ENCODE assay signal across 11 cellular contexts in genomic region chr5:132754947-132755346, GRCh38. TPM values are rescaled to one million over a fixed set of nuclear protein-coding genes. Genes with fewer than 3 reads are reported as not detected.
A peak's percentile ranks its signal among the peaks of the same experiment; 100 is the strongest.
DNase-seq lines count a peak whose midpoint lies in the region; TF ChIP-seq lines count a peak whose summit lies in the region.
"Had no signal": no experiment of that assay in that cellular context is flagged by ENCODE, and none has a peak within 500 bp of the region (broad histone marks: within the 10 kb centered on the region; RNA-seq: fewer than 3 reads in every experiment).

No MANE protein-coding gene starts in this region.

- no peak overlapping the region for H2BK120ac ChIP-seq in mesenchymal stem cell (ENCODE audit: low read depth, low read length)

- dilution Hi-C loops in mammary epithelial cell (cut with HindIII; ENCODE audit: low sequenced_read_pairs): loop anchor here (5.0 kb wide), 2 partner anchors 38 to 68 kb away; no protein-coding TSS in a partner anchor

- H3K4me1 Mint-ChIP-seq in activated T-helper 2 cell treated with anti-CD3 and anti-CD28 coated beads, Interferon-gamma antibody, Interleukin-2, Interleukin-4, amounts not matched to agents 10 μg/mL and 5 μg/mL and 100 μg/mL, durations not matched to agents 14 hours and 24 hours and 36 hours (ENCODE audit: low read depth): peaks cover 39% of the 10 kb centered on the region

- intact Hi-C loops in mammary epithelial cell (cut with micrococcal nuclease): loop anchor here (1.0 kb wide), 1 partner anchor 65 kb away; no protein-coding TSS in a partner anchor
- intact Hi-C loops in activated T-helper 2 cell treated with anti-CD3 and anti-CD28 coated beads, Interferon-gamma antibody, Interleukin-2, Interleukin-4, amounts not matched to agents 10 μg/mL and 5 μg/mL and 100 μg/mL, durations not matched to agents 14 hours and 24 hours and 36 hours (cut with micrococcal nuclease): loop anchor here (2.0 to 10.0 kb wide), 4 partner anchors 22 to 650 kb away; partner anchors contain the start of gene SEPTIN8

- no peak overlapping the region for H3K14ac ChIP-seq in mesenchymal stem cell (ENCODE audit: low read length in 2 of 2)

- H3K79me2 ChIP-seq in Karpas-422 (ENCODE audit: low read length) (no peaks in the 10 kb centered on the region), mammary epithelial cell (ENCODE audit: insufficient read depth, low read length) (no peaks in the 10 kb centered on the region)

- H3K18ac ChIP-seq in mesenchymal stem cell (ENCODE audit: low read depth in 1 of 2, low read length in 2 of 2): no peak overlapping the region

- no peaks in the 10 kb centered on the region for H3K27me3 Mint-ChIP-seq in activated T-helper 2 cell treated with anti-CD3 and anti-CD28 coated beads, Interferon-gamma antibody, Interleukin-2, Interleukin-4, amounts not matched to agents 10 μg/mL and 5 μg/mL and 100 μg/mL, durations not matched to agents 14 hours and 24 hours and 36 hours (ENCODE audit: low read depth)

- peaks cover 2% of the 10 kb centered on the region for H3K79me1 ChIP-seq in mesenchymal stem cell (replicated peaks; ENCODE audit: low read length, poor library complexity, severe bottlenecking)

- H3K4me3 ChIP-seq in Karpas-422 (ENCODE audit: low read length) (no peak overlapping the region), mammary epithelial cell (replicated peaks in 1 of 3; ENCODE audit: insufficient read depth in 1 of 3, low read depth in 2 of 3, low read length in 3 of 3) (no peak overlapping the region), mesenchymal stem cell (ENCODE audit: insufficient read depth in 1 of 2, low read depth in 1 of 2, low read length in 2 of 2) (no peak overlapping the region)
- H3K4me3 ChIP-seq: SK-N-MC had no signal

- H3K4me2 ChIP-seq in Karpas-422 (ENCODE audit: low read depth, low read length, poor library complexity, severe bottlenecking) (no peak overlapping the region), mammary epithelial cell (ENCODE audit: insufficient read depth, low read depth, low read length) (no peak overlapping the region), mesenchymal stem cell (ENCODE audit: low read length, poor library complexity, severe bottlenecking) (no peak overlapping the region)

- peak; percentile 10 to 23 for TF ChIP-seq CTCF in mammary epithelial cell (conservative IDR thresholded peaks at IDR 0.05 in 1 of 2, IDR thresholded peaks at IDR 0.05 in 1 of 2; ENCODE audit: extremely low read depth in 1 of 2, insufficient read depth in 1 of 2, low read depth in 1 of 2, low read length in 2 of 2)

- no peaks in the 10 kb centered on the region for H3K9me3 ChIP-seq in Karpas-422 (ENCODE audit: low read length)
- no peaks in the 10 kb centered on the region for H3K9me3 ChIP-seq in mammary epithelial cell (replicated peaks; ENCODE audit: insufficient read depth, low read length)
- H3K9me3 ChIP-seq in mesenchymal stem cell (ENCODE audit: control insufficient read depth, low read length): no peaks in the 10 kb centered on the region

- no peak overlapping the region for H2BK12ac ChIP-seq in mesenchymal stem cell (ENCODE audit: low read length in 2 of 2)

- no peak overlapping the region for H4K91ac ChIP-seq in mesenchymal stem cell (ENCODE audit: low read length)

- H3K27ac ChIP-seq in Karpas-422 (ENCODE audit: low read length): no peak overlapping the region
- no peak overlapping the region for H3K27ac ChIP-seq in mammary epithelial cell (ENCODE audit: insufficient read depth, low read depth, low read length)
- no peak overlapping the region for H3K27ac ChIP-seq in mesenchymal stem cell (ENCODE audit: low read length, poor library complexity, severe bottlenecking)
- H3K27ac ChIP-seq: SK-N-MC had no signal

- no peak overlapping the region for H3K23ac ChIP-seq in mesenchymal stem cell (ENCODE audit: low read length in 2 of 2)

- no peaks in the 10 kb centered on the region for H3K9me2 ChIP-seq in Karpas-422 (replicated peaks; ENCODE audit: insufficient read depth, low read length)

- no peaks in the 10 kb centered on the region for H3K9me3 Mint-ChIP-seq in activated T-helper 2 cell treated with anti-CD3 and anti-CD28 coated beads, Interferon-gamma antibody, Interleukin-2, Interleukin-4, amounts not matched to agents 10 μg/mL and 5 μg/mL and 100 μg/mL, durations not matched to agents 14 hours and 24 hours and 36 hours

- no peaks in the 10 kb centered on the region for H4K20me1 ChIP-seq in Karpas-422 (ENCODE audit: insufficient read depth, low read depth, low read length)
- no peaks in the 10 kb centered on the region for H4K20me1 ChIP-seq in mammary epithelial cell (ENCODE audit: insufficient read depth, low read length)

- H3K27me3 ChIP-seq in Karpas-422 (ENCODE audit: low read length): no peaks in the 10 kb centered on the region
- no peaks in the 10 kb centered on the region for H3K27me3 ChIP-seq in mammary epithelial cell (ENCODE audit: insufficient read depth, low read length)
- peaks cover 0 to 56% of the 10 kb centered on the region in 2 experiments for H3K27me3 ChIP-seq in mesenchymal stem cell (ENCODE audit: control insufficient read depth in 1 of 2, insufficient read depth in 1 of 2, low read length in 2 of 2)

- CTCF ChIA-PET in mammary epithelial cell (lab: Charles Lee; ENCODE audit: low non-redundant PET): interaction anchor here (0.6 to 1.6 kb wide), 2 partner anchors 64 to 65 kb away, joined by 3 to 16 read pairs; no protein-coding TSS in a partner anchor

- H3K9ac ChIP-seq in Karpas-422 (ENCODE audit: low read length): no peak overlapping the region
- no peak overlapping the region for H3K9ac ChIP-seq in mammary epithelial cell (ENCODE audit: insufficient read depth, low read length)
- no peak overlapping the region for H3K9ac ChIP-seq in mesenchymal stem cell (ENCODE audit: low read length)

- no peak overlapping the region for H2BK15ac ChIP-seq in mesenchymal stem cell (ENCODE audit: low read depth, poor library complexity, severe bottlenecking)

- no peak overlapping the region for H2AK5ac ChIP-seq in mesenchymal stem cell (ENCODE audit: low read length, severe bottlenecking)

- H2AFZ ChIP-seq in Karpas-422 (ENCODE audit: low read length) (no peak overlapping the region), mammary epithelial cell (ENCODE audit: low read depth, low read length) (no peak overlapping the region), mesenchymal stem cell (ENCODE audit: low read depth, low read length) (no peak overlapping the region)

- no peak overlapping the region for H4K8ac ChIP-seq in mesenchymal stem cell (ENCODE audit: low read length)

- no peaks in the 10 kb centered on the region for H3K36me3 ChIP-seq in Karpas-422 (ENCODE audit: insufficient read depth, low read length)
- H3K36me3 ChIP-seq in mammary epithelial cell (ENCODE audit: insufficient read depth, low read length): peaks cover 8% of the 10 kb centered on the region
- H3K36me3 ChIP-seq in mesenchymal stem cell (ENCODE audit: control insufficient read depth in 1 of 2, insufficient read depth in 2 of 2, low read depth in 1 of 2, low read length in 2 of 2): peaks cover 32 to 35% of the 10 kb centered on the region in 2 experiments

- BruUV-seq in mammary epithelial cell (replicated peaks; lab: Mats Ljungman, UMichigan): no TSS peak

- DNase-seq in DMS53 (lab: John Stamatoyannopoulos, UW): peak; percentile 12
- no peak for DNase-seq in DMS53 treated with DMSO at 0.1 percent for 48 hours (lab: John Stamatoyannopoulos, UW; ENCODE audit: unreplicated experiment)
- peak; percentile 51 for DNase-seq in Karpas-422
- DNase-seq in mammary epithelial cell: no peak
- DNase-seq in mesenchymal stem cell: peak; percentile 37
- no peak for DNase-seq in epidermal melanocyte (ENCODE audit: insufficient read length, low spot score)
- DNase-seq in 8988T: no peak
- no peak for DNase-seq in activated T-helper 2 cell treated with anti-CD3 and anti-CD28 coated beads, Interferon-gamma antibody, Interleukin-2, Interleukin-4, amounts not matched to agents 10 μg/mL and 5 μg/mL and 100 μg/mL, durations not matched to agents 14 hours and 24 hours and 36 hours (ENCODE audit: low spot score)
- DNase-seq: left cardiac atrium; stimulated activated CD4-positive, alpha-beta T cell treated with anti-CD3 and anti-CD28 coated beads, Interleukin-4, amount 100 ng/mL, for 24 hours had no signal

- no peak overlapping the region for H2BK5ac ChIP-seq in mesenchymal stem cell (ENCODE audit: low read depth, low read length, poor library complexity, severe bottlenecking)

- no peaks in the 10 kb centered on the region for H3K4me1 ChIP-seq in Karpas-422 (ENCODE audit: low read length)
- H3K4me1 ChIP-seq in mammary epithelial cell (ENCODE audit: insufficient read depth, low read length): no peaks in the 10 kb centered on the region
- peaks cover 7% of the 10 kb centered on the region for H3K4me1 ChIP-seq in mesenchymal stem cell (ENCODE audit: control insufficient read depth, insufficient read depth, low read depth, low read length)

- H3K4me3 Mint-ChIP-seq in activated T-helper 2 cell treated with anti-CD3 and anti-CD28 coated beads, Interferon-gamma antibody, Interleukin-2, Interleukin-4, amounts not matched to agents 10 μg/mL and 5 μg/mL and 100 μg/mL, durations not matched to agents 14 hours and 24 hours and 36 hours (ENCODE audit: low read depth): no peak overlapping the region

- in situ Hi-C loops in mammary epithelial cell (cut with MboI; ENCODE audit: low sequenced_read_pairs in 2 of 2): no loop called here

- no peak overlapping the region for H3K4ac ChIP-seq in mesenchymal stem cell (ENCODE audit: low read depth in 1 of 2, low read length in 2 of 2)

- H3K36me3 Mint-ChIP-seq in activated T-helper 2 cell treated with anti-CD3 and anti-CD28 coated beads, Interferon-gamma antibody, Interleukin-2, Interleukin-4, amounts not matched to agents 10 μg/mL and 5 μg/mL and 100 μg/mL, durations not matched to agents 14 hours and 24 hours and 36 hours (ENCODE audit: low read depth): peaks cover 12% of the 10 kb centered on the region

- H3K27ac Mint-ChIP-seq in activated T-helper 2 cell treated with anti-CD3 and anti-CD28 coated beads, Interferon-gamma antibody, Interleukin-2, Interleukin-4, amounts not matched to agents 10 μg/mL and 5 μg/mL and 100 μg/mL, durations not matched to agents 14 hours and 24 hours and 36 hours: no peak overlapping the region

RNA-seq across cellular contexts. Expression of gene CCNI2, which starts 7.7 kb away (rescaled TPM):
- total RNA-seq in Karpas-422 (2014; rRNA removed; shearing (Covaris generic); ENCODE audit: low replicate concordance): 0.15 TPM in 1 of 2 replicates, not detected in the other
- not detected for total RNA-seq in mammary epithelial cell
- polyA plus RNA-seq in mammary epithelial cell: 0.09 TPM
- not detected for polyA minus RNA-seq in mammary epithelial cell
- polyA plus RNA-seq in mesenchymal stem cell (2013, experiment 1 of 2): not detected
- polyA plus RNA-seq in mesenchymal stem cell (2013, experiment 2 of 2): not detected
- 7.6 and 7.7 TPM in 2 replicates for total RNA-seq in activated T-helper 2 cell treated with anti-CD3 and anti-CD28 coated beads, Interferon-gamma antibody, Interleukin-2, Interleukin-4, amounts not matched to agents 10 μg/mL and 5 μg/mL and 100 μg/mL, durations not matched to agents 14 hours and 24 hours and 36 hours
- total RNA-seq: left cardiac atrium had no signal

RNA-seq across cellular contexts. Expression of gene KIF3A, which starts 17.6 kb away (rescaled TPM):
- 17.6 and 23.1 TPM in 2 replicates for total RNA-seq in Karpas-422 (2014; rRNA removed; shearing (Covaris generic); ENCODE audit: low replicate concordance)
- total RNA-seq in mammary epithelial cell: 10 to 100 TPM; 11.3 to 28.5 TPM
- polyA plus RNA-seq in mammary epithelial cell: 5.7 TPM
- 14.6 TPM for polyA minus RNA-seq in mammary epithelial cell
- 8.1 TPM for polyA plus RNA-seq in mesenchymal stem cell (2013, experiment 1 of 2)
- 8.2 TPM for polyA plus RNA-seq in mesenchymal stem cell (2013, experiment 2 of 2)
- total RNA-seq in activated T-helper 2 cell treated with anti-CD3 and anti-CD28 coated beads, Interferon-gamma antibody, Interleukin-2, Interleukin-4, amounts not matched to agents 10 μg/mL and 5 μg/mL and 100 μg/mL, durations not matched to agents 14 hours and 24 hours and 36 hours: 40.7 and 41.4 TPM in 2 replicates

RNA-seq across cellular contexts. Expression of gene SEPTIN8, which starts 22.1 kb away (rescaled TPM):
- total RNA-seq in Karpas-422 (2014; rRNA removed; shearing (Covaris generic); ENCODE audit: low replicate concordance): 4.1 and 7.0 TPM in 2 replicates
- 10 to 100 TPM; 41.0 to 57.5 TPM for total RNA-seq in mammary epithelial cell
- 46.4 TPM for polyA plus RNA-seq in mammary epithelial cell
- 69.7 TPM for polyA minus RNA-seq in mammary epithelial cell
- 56.6 TPM for polyA plus RNA-seq in mesenchymal stem cell (2013, experiment 1 of 2)
- 56.6 TPM for polyA plus RNA-seq in mesenchymal stem cell (2013, experiment 2 of 2)
- total RNA-seq in activated T-helper 2 cell treated with anti-CD3 and anti-CD28 coated beads, Interferon-gamma antibody, Interleukin-2, Interleukin-4, amounts not matched to agents 10 μg/mL and 5 μg/mL and 100 μg/mL, durations not matched to agents 14 hours and 24 hours and 36 hours: 34.9 and 35.9 TPM in 2 replicates

RNA-seq across cellular contexts. Expression of gene SOWAHA, which starts 58.2 kb away (rescaled TPM):
- total RNA-seq in Karpas-422 (2014; rRNA removed; shearing (Covaris generic); ENCODE audit: low replicate concordance): not detected in 2 replicates
- not detected for total RNA-seq in mammary epithelial cell
- polyA plus RNA-seq in mammary epithelial cell: 0.07 TPM
- not detected for polyA minus RNA-seq in mammary epithelial cell
- polyA plus RNA-seq in mesenchymal stem cell (2013, experiment 1 of 2): 0.01 TPM
- 0.04 TPM for polyA plus RNA-seq in mesenchymal stem cell (2013, experiment 2 of 2)
- 0.28 and 0.32 TPM in 2 replicates for total RNA-seq in activated T-helper 2 cell treated with anti-CD3 and anti-CD28 coated beads, Interferon-gamma antibody, Interleukin-2, Interleukin-4, amounts not matched to agents 10 μg/mL and 5 μg/mL and 100 μg/mL, durations not matched to agents 14 hours and 24 hours and 36 hours

Comparison
In these comparisons a context has a peak if more than half of its experiments do, and no peak if none do; other contexts are left out.
1. DNase-seq: peak in DMS53 (single experiment), Karpas-422 (single experiment) and mesenchymal stem cell (single experiment); none in DMS53 treated with DMSO at 0.1 percent for 48 hours (single experiment), mammary epithelial cell (single experiment), epidermal melanocyte (single experiment), 8988T (single experiment) and activated T-helper 2 cell treated with anti-CD3 and anti-CD28 coated beads, Interferon-gamma antibody, Interleukin-2, Interleukin-4, amounts not matched to agents 10 μg/mL and 5 μg/mL and 100 μg/mL, durations not matched to agents 14 hours and 24 hours and 36 hours (single experiment).